ENCODE assay signal across 7 cellular contexts in genomic region chr7:29597266-29597665, GRCh38. TPM values are rescaled to one million over a fixed set of nuclear protein-coding genes. Genes with fewer than 3 reads are reported as not detected.
"Had no signal": no experiment of that assay in that cellular context is flagged by ENCODE, and none has a peak within 500 bp of the region (broad histone marks: within the 10 kb centered on the region; RNA-seq: fewer than 3 reads in every experiment).

No MANE protein-coding gene starts in this region.

- H3K36me3 ChIP-seq: HAP-1 had no signal

- H3K9me3 Mint-ChIP-seq: GM23338, HFFc6, IgD-negative memory B cell had no signal

- H2AFZ ChIP-seq: GM23338 had no signal

- H3K27ac ChIP-seq: HL-60 had no signal

- DNase-seq: H7, HFFc6 had no signal

- H3K4me2 ChIP-seq: GM23338 had no signal

- H3K4me3 ChIP-seq: GM23338, HAP-1 had no signal

- H3K36me3 Mint-ChIP-seq: IgD-negative memory B cell had no signal

- H3K4me1 Mint-ChIP-seq: IgD-negative memory B cell had no signal

- H3K27ac Mint-ChIP-seq: GM23338, HFFc6, IgD-negative memory B cell had no signal

- H3K4me1 ChIP-seq: HAP-1 had no signal

- H3K4me3 Mint-ChIP-seq: GM23338, HFFc6, IgD-negative memory B cell had no signal

- H3K9me3 ChIP-seq: HAP-1 had no signal

RNA-seq across cellular contexts. Expression of gene PRR15, which starts 33.6 kb away (rescaled TPM):
- total RNA-seq: HT1080 had no signal
- polyA plus RNA-seq: IgD-negative memory B cell had no signal
